In the genomic region with DNA sequence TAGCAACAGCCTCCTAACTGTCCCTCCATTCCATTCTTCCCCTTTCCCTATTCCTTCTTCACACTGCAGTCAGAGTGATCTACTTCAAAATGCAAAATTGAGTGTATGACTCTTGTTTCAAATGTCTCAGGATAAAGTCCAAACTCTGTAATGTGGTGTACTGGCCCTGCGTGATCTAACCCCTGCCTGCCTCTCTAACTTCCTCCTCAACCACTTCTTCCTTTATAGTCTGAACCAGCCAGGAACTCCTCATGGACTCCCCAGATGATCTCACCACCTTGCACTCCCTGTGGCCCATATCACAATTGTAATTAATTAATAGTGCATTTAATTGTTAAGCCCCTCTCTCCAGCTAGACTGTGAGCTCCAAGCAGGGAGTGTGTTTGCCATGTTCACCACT, we compare ENCODE assay signal across 2 cellular contexts.
TF ChIP-seq lines count a peak whose summit lies in the region.

No MANE protein-coding gene starts in this region.

TF ChIP-seq in GM12878, 131 proteins besides CTCF, POLR2A, EP300 and RAD21:
- no peak for TF ChIP-seq RAD51 (IDR thresholded peaks at IDR 0.05)
- TF ChIP-seq POU2F2 (IDR thresholded peaks at IDR 0.05; ENCODE audit: borderline replicate concordance, low read depth, low read length), result no peak
- no peak for TF ChIP-seq ATF7 (IDR thresholded peaks at IDR 0.05; ENCODE audit: low read depth)
- TF ChIP-seq SP1 (IDR thresholded peaks at IDR 0.05; ENCODE audit: low read depth, low read length), result no peak
- no peak for TF ChIP-seq ZNF274 (IDR thresholded peaks at IDR 0.05; ENCODE audit: insufficient read depth, insufficient read length)
- TF ChIP-seq RUNX3 (IDR thresholded peaks at IDR 0.05; ENCODE audit: low read length), result no peak
- no peak for TF ChIP-seq BACH1 (IDR thresholded peaks at IDR 0.05; ENCODE audit: borderline replicate concordance)
- no peak for TF ChIP-seq BRCA1 (IDR thresholded peaks at IDR 0.05; ENCODE audit: low read depth, low read length)
- TF ChIP-seq, protein P1, sequence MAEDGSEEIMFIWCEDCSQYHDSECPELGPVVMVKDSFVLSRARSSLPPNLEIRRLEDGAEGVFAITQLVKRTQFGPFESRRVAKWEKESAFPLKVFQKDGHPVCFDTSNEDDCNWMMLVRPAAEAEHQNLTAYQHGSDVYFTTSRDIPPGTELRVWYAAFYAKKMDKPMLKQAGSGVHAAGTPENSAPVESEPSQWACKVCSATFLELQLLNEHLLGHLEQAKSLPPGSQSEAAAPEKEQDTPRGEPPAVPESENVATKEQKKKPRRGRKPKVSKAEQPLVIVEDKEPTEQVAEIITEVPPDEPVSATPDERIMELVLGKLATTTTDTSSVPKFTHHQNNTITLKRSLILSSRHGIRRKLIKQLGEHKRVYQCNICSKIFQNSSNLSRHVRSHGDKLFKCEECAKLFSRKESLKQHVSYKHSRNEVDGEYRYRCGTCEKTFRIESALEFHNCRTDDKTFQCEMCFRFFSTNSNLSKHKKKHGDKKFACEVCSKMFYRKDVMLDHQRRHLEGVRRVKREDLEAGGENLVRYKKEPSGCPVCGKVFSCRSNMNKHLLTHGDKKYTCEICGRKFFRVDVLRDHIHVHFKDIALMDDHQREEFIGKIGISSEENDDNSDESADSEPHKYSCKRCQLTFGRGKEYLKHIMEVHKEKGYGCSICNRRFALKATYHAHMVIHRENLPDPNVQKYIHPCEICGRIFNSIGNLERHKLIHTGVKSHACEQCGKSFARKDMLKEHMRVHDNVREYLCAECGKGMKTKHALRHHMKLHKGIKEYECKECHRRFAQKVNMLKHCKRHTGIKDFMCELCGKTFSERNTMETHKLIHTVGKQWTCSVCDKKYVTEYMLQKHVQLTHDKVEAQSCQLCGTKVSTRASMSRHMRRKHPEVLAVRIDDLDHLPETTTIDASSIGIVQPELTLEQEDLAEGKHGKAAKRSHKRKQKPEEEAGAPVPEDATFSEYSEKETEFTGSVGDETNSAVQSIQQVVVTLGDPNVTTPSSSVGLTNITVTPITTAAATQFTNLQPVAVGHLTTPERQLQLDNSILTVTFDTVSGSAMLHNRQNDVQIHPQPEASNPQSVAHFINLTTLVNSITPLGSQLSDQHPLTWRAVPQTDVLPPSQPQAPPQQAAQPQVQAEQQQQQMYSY (CRISPR knock-in tag; IDR thresholded peaks at IDR 0.05), result no peak
- TF ChIP-seq SMC3 (IDR thresholded peaks at IDR 0.05; ENCODE audit: borderline replicate concordance, low read length), result no peak
- TF ChIP-seq KAT2A (conservative IDR thresholded peaks at IDR 0.05; ENCODE audit: control insufficient read depth, low read depth, low read length), result no peak
- TF ChIP-seq, protein P2, sequence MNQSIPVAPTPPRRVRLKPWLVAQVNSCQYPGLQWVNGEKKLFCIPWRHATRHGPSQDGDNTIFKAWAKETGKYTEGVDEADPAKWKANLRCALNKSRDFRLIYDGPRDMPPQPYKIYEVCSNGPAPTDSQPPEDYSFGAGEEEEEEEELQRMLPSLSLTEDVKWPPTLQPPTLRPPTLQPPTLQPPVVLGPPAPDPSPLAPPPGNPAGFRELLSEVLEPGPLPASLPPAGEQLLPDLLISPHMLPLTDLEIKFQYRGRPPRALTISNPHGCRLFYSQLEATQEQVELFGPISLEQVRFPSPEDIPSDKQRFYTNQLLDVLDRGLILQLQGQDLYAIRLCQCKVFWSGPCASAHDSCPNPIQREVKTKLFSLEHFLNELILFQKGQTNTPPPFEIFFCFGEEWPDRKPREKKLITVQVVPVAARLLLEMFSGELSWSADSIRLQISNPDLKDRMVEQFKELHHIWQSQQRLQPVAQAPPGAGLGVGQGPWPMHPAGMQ (IDR thresholded peaks at IDR 0.05; ENCODE audit: borderline replicate concordance), result no peak
- no peak for TF ChIP-seq BMI1 (IDR thresholded peaks at IDR 0.05; ENCODE audit: borderline replicate concordance)
- TF ChIP-seq, protein P3, sequence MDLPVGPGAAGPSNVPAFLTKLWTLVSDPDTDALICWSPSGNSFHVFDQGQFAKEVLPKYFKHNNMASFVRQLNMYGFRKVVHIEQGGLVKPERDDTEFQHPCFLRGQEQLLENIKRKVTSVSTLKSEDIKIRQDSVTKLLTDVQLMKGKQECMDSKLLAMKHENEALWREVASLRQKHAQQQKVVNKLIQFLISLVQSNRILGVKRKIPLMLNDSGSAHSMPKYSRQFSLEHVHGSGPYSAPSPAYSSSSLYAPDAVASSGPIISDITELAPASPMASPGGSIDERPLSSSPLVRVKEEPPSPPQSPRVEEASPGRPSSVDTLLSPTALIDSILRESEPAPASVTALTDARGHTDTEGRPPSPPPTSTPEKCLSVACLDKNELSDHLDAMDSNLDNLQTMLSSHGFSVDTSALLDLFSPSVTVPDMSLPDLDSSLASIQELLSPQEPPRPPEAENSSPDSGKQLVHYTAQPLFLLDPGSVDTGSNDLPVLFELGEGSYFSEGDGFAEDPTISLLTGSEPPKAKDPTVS (IDR thresholded peaks at IDR 0.05; ENCODE audit: low read depth, low read length), result no peak
TF ChIP-seq in GM12878: peak in this region for 0.

TF ChIP-seq in GM23338, 12 proteins besides CTCF, POLR2A, EP300 and RAD21:
- TF ChIP-seq, protein P4, sequence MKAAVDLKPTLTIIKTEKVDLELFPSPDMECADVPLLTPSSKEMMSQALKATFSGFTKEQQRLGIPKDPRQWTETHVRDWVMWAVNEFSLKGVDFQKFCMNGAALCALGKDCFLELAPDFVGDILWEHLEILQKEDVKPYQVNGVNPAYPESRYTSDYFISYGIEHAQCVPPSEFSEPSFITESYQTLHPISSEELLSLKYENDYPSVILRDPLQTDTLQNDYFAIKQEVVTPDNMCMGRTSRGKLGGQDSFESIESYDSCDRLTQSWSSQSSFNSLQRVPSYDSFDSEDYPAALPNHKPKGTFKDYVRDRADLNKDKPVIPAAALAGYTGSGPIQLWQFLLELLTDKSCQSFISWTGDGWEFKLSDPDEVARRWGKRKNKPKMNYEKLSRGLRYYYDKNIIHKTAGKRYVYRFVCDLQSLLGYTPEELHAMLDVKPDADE (IDR thresholded peaks at IDR 0.05), result no peak
- TF ChIP-seq, protein P5, sequence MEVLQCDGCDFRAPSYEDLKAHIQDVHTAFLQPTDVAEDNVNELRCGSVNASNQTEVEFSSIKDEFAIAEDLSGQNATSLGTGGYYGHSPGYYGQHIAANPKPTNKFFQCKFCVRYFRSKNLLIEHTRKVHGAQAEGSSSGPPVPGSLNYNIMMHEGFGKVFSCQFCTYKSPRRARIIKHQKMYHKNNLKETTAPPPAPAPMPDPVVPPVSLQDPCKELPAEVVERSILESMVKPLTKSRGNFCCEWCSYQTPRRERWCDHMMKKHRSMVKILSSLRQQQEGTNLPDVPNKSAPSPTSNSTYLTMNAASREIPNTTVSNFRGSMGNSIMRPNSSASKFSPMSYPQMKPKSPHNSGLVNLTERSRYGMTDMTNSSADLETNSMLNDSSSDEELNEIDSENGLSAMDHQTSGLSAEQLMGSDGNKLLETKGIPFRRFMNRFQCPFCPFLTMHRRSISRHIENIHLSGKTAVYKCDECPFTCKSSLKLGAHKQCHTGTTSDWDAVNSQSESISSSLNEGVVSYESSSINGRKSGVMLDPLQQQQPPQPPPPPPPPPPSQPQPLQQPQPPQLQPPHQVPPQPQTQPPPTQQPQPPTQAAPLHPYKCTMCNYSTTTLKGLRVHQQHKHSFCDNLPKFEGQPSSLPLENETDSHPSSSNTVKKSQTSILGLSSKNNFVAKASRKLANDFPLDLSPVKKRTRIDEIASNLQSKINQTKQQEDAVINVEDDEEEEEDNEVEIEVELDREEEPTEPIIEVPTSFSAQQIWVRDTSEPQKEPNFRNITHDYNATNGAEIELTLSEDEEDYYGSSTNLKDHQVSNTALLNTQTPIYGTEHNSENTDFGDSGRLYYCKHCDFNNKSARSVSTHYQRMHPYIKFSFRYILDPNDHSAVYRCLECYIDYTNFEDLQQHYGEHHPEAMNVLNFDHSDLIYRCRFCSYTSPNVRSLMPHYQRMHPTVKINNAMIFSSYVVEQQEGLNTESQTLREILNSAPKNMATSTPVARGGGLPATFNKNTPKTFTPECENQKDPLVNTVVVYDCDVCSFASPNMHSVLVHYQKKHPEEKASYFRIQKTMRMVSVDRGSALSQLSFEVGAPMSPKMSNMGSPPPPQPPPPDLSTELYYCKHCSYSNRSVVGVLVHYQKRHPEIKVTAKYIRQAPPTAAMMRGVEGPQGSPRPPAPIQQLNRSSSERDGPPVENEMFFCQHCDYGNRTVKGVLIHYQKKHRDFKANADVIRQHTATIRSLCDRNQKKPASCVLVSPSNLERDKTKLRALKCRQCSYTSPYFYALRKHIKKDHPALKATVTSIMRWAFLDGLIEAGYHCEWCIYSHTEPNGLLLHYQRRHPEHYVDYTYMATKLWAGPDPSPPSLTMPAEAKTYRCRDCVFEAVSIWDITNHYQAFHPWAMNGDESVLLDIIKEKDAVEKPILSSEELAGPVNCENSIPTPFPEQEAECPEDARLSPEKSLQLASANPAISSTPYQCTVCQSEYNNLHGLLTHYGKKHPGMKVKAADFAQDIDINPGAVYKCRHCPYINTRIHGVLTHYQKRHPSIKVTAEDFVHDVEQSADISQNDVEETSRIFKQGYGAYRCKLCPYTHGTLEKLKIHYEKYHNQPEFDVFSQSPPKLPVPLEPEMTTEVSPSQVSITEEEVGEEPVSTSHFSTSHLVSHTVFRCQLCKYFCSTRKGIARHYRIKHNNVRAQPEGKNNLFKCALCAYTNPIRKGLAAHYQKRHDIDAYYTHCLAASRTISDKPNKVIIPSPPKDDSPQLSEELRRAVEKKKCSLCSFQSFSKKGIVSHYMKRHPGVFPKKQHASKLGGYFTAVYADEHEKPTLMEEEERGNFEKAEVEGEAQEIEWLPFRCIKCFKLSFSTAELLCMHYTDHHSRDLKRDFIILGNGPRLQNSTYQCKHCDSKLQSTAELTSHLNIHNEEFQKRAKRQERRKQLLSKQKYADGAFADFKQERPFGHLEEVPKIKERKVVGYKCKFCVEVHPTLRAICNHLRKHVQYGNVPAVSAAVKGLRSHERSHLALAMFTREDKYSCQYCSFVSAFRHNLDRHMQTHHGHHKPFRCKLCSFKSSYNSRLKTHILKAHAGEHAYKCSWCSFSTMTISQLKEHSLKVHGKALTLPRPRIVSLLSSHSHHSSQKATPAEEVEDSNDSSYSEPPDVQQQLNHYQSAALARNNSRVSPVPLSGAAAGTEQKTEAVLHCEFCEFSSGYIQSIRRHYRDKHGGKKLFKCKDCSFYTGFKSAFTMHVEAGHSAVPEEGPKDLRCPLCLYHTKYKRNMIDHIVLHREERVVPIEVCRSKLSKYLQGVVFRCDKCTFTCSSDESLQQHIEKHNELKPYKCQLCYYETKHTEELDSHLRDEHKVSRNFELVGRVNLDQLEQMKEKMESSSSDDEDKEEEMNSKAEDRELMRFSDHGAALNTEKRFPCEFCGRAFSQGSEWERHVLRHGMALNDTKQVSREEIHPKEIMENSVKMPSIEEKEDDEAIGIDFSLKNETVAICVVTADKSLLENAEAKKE (CRISPR knock-in tag; IDR thresholded peaks at IDR 0.05), result no peak
- TF ChIP-seq ZNF114 (CRISPR knock-in tag; IDR thresholded peaks at IDR 0.05) (no peak), NANOG (IDR thresholded peaks at IDR 0.05; ENCODE audit: borderline replicate concordance) (no peak), ZNF331 (CRISPR knock-in tag; IDR thresholded peaks at IDR 0.05; ENCODE audit: low read depth) (no peak), STAT1 (IDR thresholded peaks at IDR 0.05; ENCODE audit: unreplicated experiment) (no peak), POLR2AphosphoS5 (IDR thresholded peaks at IDR 0.05; ENCODE audit: low read depth) (no peak)
- TF ChIP-seq, protein P6, sequence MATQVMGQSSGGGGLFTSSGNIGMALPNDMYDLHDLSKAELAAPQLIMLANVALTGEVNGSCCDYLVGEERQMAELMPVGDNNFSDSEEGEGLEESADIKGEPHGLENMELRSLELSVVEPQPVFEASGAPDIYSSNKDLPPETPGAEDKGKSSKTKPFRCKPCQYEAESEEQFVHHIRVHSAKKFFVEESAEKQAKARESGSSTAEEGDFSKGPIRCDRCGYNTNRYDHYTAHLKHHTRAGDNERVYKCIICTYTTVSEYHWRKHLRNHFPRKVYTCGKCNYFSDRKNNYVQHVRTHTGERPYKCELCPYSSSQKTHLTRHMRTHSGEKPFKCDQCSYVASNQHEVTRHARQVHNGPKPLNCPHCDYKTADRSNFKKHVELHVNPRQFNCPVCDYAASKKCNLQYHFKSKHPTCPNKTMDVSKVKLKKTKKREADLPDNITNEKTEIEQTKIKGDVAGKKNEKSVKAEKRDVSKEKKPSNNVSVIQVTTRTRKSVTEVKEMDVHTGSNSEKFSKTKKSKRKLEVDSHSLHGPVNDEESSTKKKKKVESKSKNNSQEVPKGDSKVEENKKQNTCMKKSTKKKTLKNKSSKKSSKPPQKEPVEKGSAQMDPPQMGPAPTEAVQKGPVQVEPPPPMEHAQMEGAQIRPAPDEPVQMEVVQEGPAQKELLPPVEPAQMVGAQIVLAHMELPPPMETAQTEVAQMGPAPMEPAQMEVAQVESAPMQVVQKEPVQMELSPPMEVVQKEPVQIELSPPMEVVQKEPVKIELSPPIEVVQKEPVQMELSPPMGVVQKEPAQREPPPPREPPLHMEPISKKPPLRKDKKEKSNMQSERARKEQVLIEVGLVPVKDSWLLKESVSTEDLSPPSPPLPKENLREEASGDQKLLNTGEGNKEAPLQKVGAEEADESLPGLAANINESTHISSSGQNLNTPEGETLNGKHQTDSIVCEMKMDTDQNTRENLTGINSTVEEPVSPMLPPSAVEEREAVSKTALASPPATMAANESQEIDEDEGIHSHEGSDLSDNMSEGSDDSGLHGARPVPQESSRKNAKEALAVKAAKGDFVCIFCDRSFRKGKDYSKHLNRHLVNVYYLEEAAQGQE (IDR thresholded peaks at IDR 0.05; ENCODE audit: unreplicated experiment), result no peak
